ENCODE assay signal across 23 cellular contexts in the genomic region with DNA sequence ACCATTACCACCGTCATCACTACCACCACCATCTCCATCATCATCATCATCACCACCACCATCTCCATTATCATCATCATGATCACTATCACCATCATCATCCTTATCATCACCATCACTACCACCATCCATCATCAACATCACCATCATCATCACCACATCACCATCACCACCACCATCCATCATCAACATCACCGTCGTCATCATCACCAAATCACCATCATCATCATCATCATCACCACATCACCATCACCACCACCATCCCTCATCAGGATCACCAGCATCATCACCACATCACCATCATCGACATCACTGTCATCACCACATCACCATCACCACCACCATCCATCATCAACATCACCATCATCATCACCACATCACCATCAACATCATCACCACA.
DNase-seq lines count a peak whose midpoint lies in the region; ATAC-seq, FAIRE-seq and TF ChIP-seq lines count a peak whose summit lies in the region.
"Had no signal": no experiment of that assay in that cellular context is flagged by ENCODE, and none has a peak within 500 bp of the region (broad histone marks: within the 10 kb centered on the region; RNA-seq: fewer than 3 reads in every experiment).

No MANE protein-coding gene starts in this region.

- intact Hi-C loops in HepG2 (cut with micrococcal nuclease; ENCODE audit: unreplicated experiment), result no loop called here
- intact Hi-C loops in right lobe of liver (cut with DNase I), result no loop called here
- intact Hi-C loops in K562 (cut with micrococcal nuclease), result no loop called here

- H3K4me3 ChIP-seq in HepG2 (replicated peaks in 1 of 3; ENCODE audit: insufficient read depth in 1 of 3, low read depth in 2 of 3, low read length in 3 of 3) (no peak overlapping the region), right lobe of liver (no peak overlapping the region), K562 (no peak overlapping the region)
- H3K4me3 ChIP-seq: BLaER1 treated with 17β-estradiol and CSF1 and Interleukin-3, amounts not matched to agents 10 nM and 100 nM; GM12878; GM23338; HAP-1 had no signal

- BruUV-seq in HepG2 (replicated peaks; lab: Mats Ljungman, UMichigan) (no TSS peak), K562 (replicated peaks; lab: Mats Ljungman, UMichigan) (no TSS peak)

- WGBS in HepG2 (ENCODE audit: low lambda C conversion rate), result 1% methylated on average over 4 of the region's 4 CpGs
- WGBS in right lobe of liver (ENCODE audit: insufficient coverage, low coverage, low lambda C conversion rate, missing lambda C conversion rate), result 95% methylated on average over 4 of the region's 4 CpGs
- WGBS in K562 (ENCODE audit: insufficient coverage, low coverage, missing lambda C conversion rate), result 0% methylated on average over 4 of the region's 4 CpGs

- no peak for TF ChIP-seq CTCF in HepG2 (CRISPR knock-in tag; IDR thresholded peaks at IDR 0.05)
- TF ChIP-seq CTCF in right lobe of liver (IDR thresholded peaks at IDR 0.05), result no peak
- TF ChIP-seq CTCF in K562 (IDR thresholded peaks at IDR 0.05 in 2 of 3, conservative IDR thresholded peaks at IDR 0.05 in 1 of 3; ENCODE audit: insufficient read depth in 2 of 3, low read depth in 1 of 3, low read length in 3 of 3), result no peak

- POLR2A ChIA-PET in HepG2 (lab: Yijun Ruan, JAX) (no interaction called here), K562 (lab: Yijun Ruan, JAX) (no interaction called here)

- CTCF ChIA-PET in HepG2 (lab: Yijun Ruan, JAX; ENCODE audit: low intra/inter-chr PET ratio, low total read pairs) (no interaction called here), K562 (lab: Yijun Ruan, JAX; ENCODE audit: low intra/inter-chr PET ratio) (no interaction called here)

- H3K4me2 ChIP-seq in HepG2 (ENCODE audit: low read depth, low read length) (no peak overlapping the region), K562 (ENCODE audit: insufficient read depth, low read length) (no peak overlapping the region)
- H3K4me2 ChIP-seq: BLaER1 treated with 17β-estradiol and CSF1 and Interleukin-3, amounts not matched to agents 10 nM and 100 nM; GM23338 had no signal

- in situ Hi-C loops in HepG2 (cut with HindIII; ENCODE audit: extremely low pct_ligation_motif_present, low pct_unique_long_range_greater_than_20kb), result no loop called here
- in situ Hi-C loops in K562 (cut with MboI), result no loop called here

- H3K9me3 ChIP-seq in HepG2 (ENCODE audit: low read length), result no peaks in the 10 kb centered on the region
- H3K9me3 ChIP-seq in right lobe of liver, result no peaks in the 10 kb centered on the region
- no peaks in the 10 kb centered on the region; the same call in 1 of the 2 replicates for H3K9me3 ChIP-seq in K562 (replicated peaks; ENCODE audit: control insufficient read depth, insufficient read depth, low read depth, low read length)
- H3K9me3 ChIP-seq: BE2C, HAP-1 had no signal

- H3K4me1 ChIP-seq in HepG2 (ENCODE audit: insufficient read depth, low read length), result no peaks in the 10 kb centered on the region
- peaks cover 0 to 32% (median 11%) of the 10 kb centered on the region in 4 donors for H3K4me1 ChIP-seq in right lobe of liver
- peaks cover 0 to 6% of the 10 kb centered on the region in 2 experiments; a peak in 3 of 5 replicates for H3K4me1 ChIP-seq in K562 (replicated peaks in 1 of 2; ENCODE audit: control insufficient read depth in 2 of 2, insufficient read depth in 2 of 2, low read length in 2 of 2)
- H3K4me1 ChIP-seq: HAP-1 had no signal

- ATAC-seq in HepG2 (no peak), right lobe of liver (no peak), K562 (no peak)
- ATAC-seq: GM12878, GM23338 had no signal

- DNase-seq in HepG2 (ENCODE audit: low spot score) (no peak), right lobe of liver (no peak), K562 (ENCODE audit: extremely low read depth in 1 of 4, low spot score in 3 of 4) (no peak), urothelium cell line (ENCODE audit: low spot score) (no peak), RKO (ENCODE audit: low spot score) (no peak)
- DNase-seq in activated CD4-positive, alpha-beta T cell treated with anti-CD3 and anti-CD28 coated beads, Interleukin-2, amount 50 U/mL, for 1 hour, result no peak
- DNase-seq: AML-193; BE2C; CD4-positive, alpha-beta T cell; CD8-positive, alpha-beta memory T cell; DMS 273 treated with DMSO at 0.1 percent for 48 hours; DMS79; EL; GDM1 had no signal

- H2AFZ ChIP-seq in HepG2 (ENCODE audit: low read length) (no peak overlapping the region), K562 (ENCODE audit: low read depth, low read length) (no peak overlapping the region)
- H2AFZ ChIP-seq: GM23338 had no signal

- TF ChIP-seq EP300 in HepG2 (IDR thresholded peaks at IDR 0.05; ENCODE audit: low read depth in 2 of 2, low read length in 2 of 2) (no peak), HepG2 (CRISPR knock-in tag; IDR thresholded peaks at IDR 0.05; ENCODE audit: borderline replicate concordance) (no peak), K562 (IDR thresholded peaks at IDR 0.05; ENCODE audit: low read length) (no peak)

- H3K27ac ChIP-seq in HepG2 (ENCODE audit: extremely low read length, insufficient read depth, low read length) (no peak overlapping the region), right lobe of liver (no peak overlapping the region), K562 (ENCODE audit: extremely low read depth, low read depth, low read length) (no peak overlapping the region)
- H3K27ac ChIP-seq: 22Rv1; BLaER1 treated with 17β-estradiol and CSF1 and Interleukin-3, amounts not matched to agents 10 nM and 100 nM had no signal

- TF ChIP-seq RAD21 in HepG2 (CRISPR knock-in tag; IDR thresholded peaks at IDR 0.05), result no peak
- TF ChIP-seq RAD21 in K562 (CRISPR knock-in tag; conservative IDR thresholded peaks at IDR 0.05 in 1 of 2, IDR thresholded peaks at IDR 0.05 in 1 of 2), result no peak

- no peaks in the 10 kb centered on the region for H3K9me1 ChIP-seq in K562 (ENCODE audit: control insufficient read depth, insufficient read depth, low read length)

- no peaks in the 10 kb centered on the region for H3K79me2 ChIP-seq in HepG2 (ENCODE audit: insufficient read depth, low read length)
- no peaks in the 10 kb centered on the region for H3K79me2 ChIP-seq in K562 (ENCODE audit: control insufficient read depth, insufficient read depth, low read length)

- FAIRE-seq in HepG2 (lab: Jason Lieb, UNC) (no peak), K562 (lab: Jason Lieb, UNC) (no peak), urothelium cell line (lab: Jason Lieb, UNC) (peak; percentile 99)
- FAIRE-seq: A204.1, D721Med, GM18507, H54 had no signal

- TF ChIP-seq POLR2A in HepG2 (IDR thresholded peaks at IDR 0.05; ENCODE audit: insufficient read depth in 1 of 2, low read depth in 2 of 2, low read length in 2 of 2) (no peak), right lobe of liver (IDR thresholded peaks at IDR 0.05) (no peak), K562 (conservative IDR thresholded peaks at IDR 0.05) (no peak)

- H3K27me3 ChIP-seq in HepG2 (ENCODE audit: control insufficient read depth in 1 of 2, insufficient read depth in 2 of 2, low read length in 2 of 2), result peaks cover 3 to 12% of the 10 kb centered on the region in 2 experiments; a peak in 3 of 5 replicates
- no peaks in the 10 kb centered on the region for H3K27me3 ChIP-seq in right lobe of liver
- peaks cover 6 to 27% of the 10 kb centered on the region in 2 experiments; a peak in 4 of 5 replicates for H3K27me3 ChIP-seq in K562 (ENCODE audit: control insufficient read depth in 2 of 2, insufficient read depth in 2 of 2, low read length in 2 of 2)
- H3K27me3 ChIP-seq: BE2C; BLaER1 treated with 17β-estradiol and CSF1 and Interleukin-3, amounts not matched to agents 10 nM and 100 nM had no signal

- H3K36me3 ChIP-seq in HepG2 (replicated peaks in 1 of 2; ENCODE audit: control insufficient read depth in 1 of 2, insufficient read depth in 2 of 2, low read length in 2 of 2), result no peaks in the 10 kb centered on the region
- H3K36me3 ChIP-seq in right lobe of liver, result no peaks in the 10 kb centered on the region
- H3K36me3 ChIP-seq in K562 (ENCODE audit: control insufficient read depth, insufficient read depth, low read length), result no peaks in the 10 kb centered on the region
- H3K36me3 ChIP-seq: BE2C; BLaER1 treated with 17β-estradiol and CSF1 and Interleukin-3, amounts not matched to agents 10 nM and 100 nM; HAP-1 had no signal

- no peaks in the 10 kb centered on the region for H4K20me1 ChIP-seq in HepG2 (ENCODE audit: insufficient read depth, low read length)
- H4K20me1 ChIP-seq in K562 (replicated peaks; ENCODE audit: control insufficient read depth, insufficient read depth, low read length), result no peaks in the 10 kb centered on the region; the same call in 1 of the 2 replicates
- H4K20me1 ChIP-seq: BLaER1 treated with 17β-estradiol and CSF1 and Interleukin-3, amounts not matched to agents 10 nM and 100 nM had no signal

- H3K9ac ChIP-seq in HepG2 (ENCODE audit: insufficient read depth, low read depth, low read length) (no peak overlapping the region), K562 (ENCODE audit: insufficient read depth in 1 of 2, low read depth in 2 of 2, low read length in 2 of 2) (no peak overlapping the region)
- H3K9ac ChIP-seq: BLaER1 treated with 17β-estradiol and CSF1 and Interleukin-3, amounts not matched to agents 10 nM and 100 nM had no signal

TF ChIP-seq in HepG2, 621 proteins besides CTCF, POLR2A, EP300 and RAD21:
- TF ChIP-seq ZFP36 (IDR thresholded peaks at IDR 0.05; ENCODE audit: borderline replicate concordance, low read depth, low read length, partially characterized antibody) (no peak), CREB1 (IDR thresholded peaks at IDR 0.05) (peak; percentile 96), CREB1 (CRISPR knock-in tag; IDR thresholded peaks at IDR 0.05) (no peak)

TF ChIP-seq in K562, 482 proteins besides CTCF, POLR2A, EP300 and RAD21:
- TF ChIP-seq ATF1 (CRISPR knock-in tag; IDR thresholded peaks at IDR 0.05) (no peak), ATF1 (tag; IDR thresholded peaks at IDR 0.05) (0 out of 2 replicates have a peak, but pooled peaks have one; percentile 5), HDAC1 (IDR thresholded peaks at IDR 0.05) (peak in 1 of 2 experiments; percentile 13; a peak in 1 of 4 replicates), EHMT2 (IDR thresholded peaks at IDR 0.05) (0 out of 2 replicates have a peak, but pooled peaks have one; percentile 6), RNF2 (IDR thresholded peaks at IDR 0.05) (no peak)
